In the genomic region with DNA sequence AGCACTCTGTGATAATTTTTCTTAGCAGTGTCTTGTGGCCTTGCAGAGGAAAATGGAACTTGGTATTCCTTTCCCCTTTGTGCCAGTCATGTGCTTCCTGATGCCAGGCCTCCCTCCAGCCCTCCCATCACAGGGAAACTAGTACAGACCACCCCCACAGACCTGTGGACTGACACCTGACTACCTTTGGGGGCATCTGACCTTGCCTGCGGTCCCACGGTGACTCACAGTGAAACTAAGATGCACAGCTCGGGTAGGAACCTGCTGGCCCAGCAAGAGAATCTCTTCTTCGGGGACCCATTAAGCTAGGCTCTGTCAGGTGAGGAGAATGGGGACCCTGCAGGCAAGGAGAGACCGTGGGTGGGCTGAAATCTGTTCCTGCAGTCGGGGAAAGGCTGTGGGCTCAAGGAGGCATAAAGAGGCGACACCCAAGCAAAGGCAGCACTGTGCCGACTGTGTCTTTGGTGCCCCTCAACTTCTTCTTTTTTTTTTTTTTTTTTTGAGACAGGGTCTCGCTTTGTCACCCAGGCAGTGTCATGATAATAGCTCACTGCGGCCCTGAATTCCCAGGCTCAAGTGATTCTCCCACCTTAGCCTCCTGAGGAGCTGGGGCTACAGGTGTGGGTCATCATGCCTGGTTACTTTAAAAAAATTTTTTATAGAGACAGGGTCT, we compare ENCODE assay signal across 8 cellular contexts. TPM values are rescaled to one million over a fixed set of nuclear protein-coding genes. Genes with fewer than 3 reads are reported as not detected.
A peak's percentile ranks its signal among the peaks of the same experiment; 100 is the strongest.
DNase-seq lines count a peak whose midpoint lies in the region; ATAC-seq and TF ChIP-seq lines count a peak whose summit lies in the region.

No MANE protein-coding gene starts in this region.

- DNase-seq in activated naive CD8-positive, alpha-beta T cell treated with anti-CD3 and anti-CD28 coated beads for 36 hours, result no peak
- DNase-seq in activated naive CD8-positive, alpha-beta T cell treated with anti-CD3 and anti-CD28 coated beads, Interleukin-2, amount 50 U/mL, for 24 hours, result no peak
- DNase-seq in germinal center (ENCODE audit: low spot score) (peak; percentile 70), upper lobe of left lung (no peak), putamen (ENCODE audit: low spot score) (no peak), 8988T (no peak), SIG-M5 (lab: John Stamatoyannopoulos, UW) (no peak)

- peaks cover 13 to 15% (median 13%) of the 10 kb centered on the region in 4 donors for H3K4me1 ChIP-seq in upper lobe of left lung

- H3K27me3 Mint-ChIP-seq in activated naive CD8-positive, alpha-beta T cell treated with anti-CD3 and anti-CD28 coated beads for 36 hours, result peaks cover 4% of the 10 kb centered on the region
- peaks cover 3% of the 10 kb centered on the region for H3K27me3 Mint-ChIP-seq in activated naive CD8-positive, alpha-beta T cell treated with anti-CD3 and anti-CD28 coated beads, Interleukin-2, amount 50 U/mL, for 24 hours

- H3K27ac ChIP-seq in upper lobe of left lung, result peak overlapping the region; percentile 48 to 81 (median 64)

- TF ChIP-seq EP300 in upper lobe of left lung (IDR thresholded peaks at IDR 0.05), result no peak

- H3K36me3 ChIP-seq in upper lobe of left lung, result no peaks in the 10 kb centered on the region

- no peaks in the 10 kb centered on the region for H3K9me3 Mint-ChIP-seq in activated naive CD8-positive, alpha-beta T cell treated with anti-CD3 and anti-CD28 coated beads for 36 hours
- no peaks in the 10 kb centered on the region for H3K9me3 Mint-ChIP-seq in activated naive CD8-positive, alpha-beta T cell treated with anti-CD3 and anti-CD28 coated beads, Interleukin-2, amount 50 U/mL, for 24 hours

- no peak for TF ChIP-seq CTCF in upper lobe of left lung (IDR thresholded peaks at IDR 0.05)

- no peak overlapping the region for H3K4me3 ChIP-seq in upper lobe of left lung

- H3K36me3 Mint-ChIP-seq in activated naive CD8-positive, alpha-beta T cell treated with anti-CD3 and anti-CD28 coated beads for 36 hours, result no peaks in the 10 kb centered on the region
- no peaks in the 10 kb centered on the region for H3K36me3 Mint-ChIP-seq in activated naive CD8-positive, alpha-beta T cell treated with anti-CD3 and anti-CD28 coated beads, Interleukin-2, amount 50 U/mL, for 24 hours (ENCODE audit: low read depth)

- TF ChIP-seq POLR2A in upper lobe of left lung (IDR thresholded peaks at IDR 0.05), result no peak

- no peak for ATAC-seq in activated naive CD8-positive, alpha-beta T cell treated with anti-CD3 and anti-CD28 coated beads, Interleukin-2, amount 50 U/mL, for 24 hours
- ATAC-seq in HG03442 (IDR thresholded peaks at IDR 0.05; ENCODE audit: unreplicated experiment), result peak; percentile 64
- ATAC-seq in upper lobe of left lung (ENCODE audit: low FRiP score in 2 of 2), result no peak

- H3K27ac Mint-ChIP-seq in activated naive CD8-positive, alpha-beta T cell treated with anti-CD3 and anti-CD28 coated beads for 36 hours, result peak overlapping the region; percentile 35
- no peak overlapping the region for H3K27ac Mint-ChIP-seq in activated naive CD8-positive, alpha-beta T cell treated with anti-CD3 and anti-CD28 coated beads, Interleukin-2, amount 50 U/mL, for 24 hours

- no peaks in the 10 kb centered on the region for H3K27me3 ChIP-seq in upper lobe of left lung

- no peaks in the 10 kb centered on the region for H3K9me3 ChIP-seq in upper lobe of left lung

- peaks cover 2% of the 10 kb centered on the region for H3K4me1 Mint-ChIP-seq in activated naive CD8-positive, alpha-beta T cell treated with anti-CD3 and anti-CD28 coated beads for 36 hours
- H3K4me1 Mint-ChIP-seq in activated naive CD8-positive, alpha-beta T cell treated with anti-CD3 and anti-CD28 coated beads, Interleukin-2, amount 50 U/mL, for 24 hours, result peaks cover 15% of the 10 kb centered on the region

- WGBS in upper lobe of left lung, 2 donors, result 81 to 90% methylated on average over 10 of the region's 10 CpGs

- no peak overlapping the region for H3K4me3 Mint-ChIP-seq in activated naive CD8-positive, alpha-beta T cell treated with anti-CD3 and anti-CD28 coated beads for 36 hours
- no peak overlapping the region for H3K4me3 Mint-ChIP-seq in activated naive CD8-positive, alpha-beta T cell treated with anti-CD3 and anti-CD28 coated beads, Interleukin-2, amount 50 U/mL, for 24 hours

RNA-seq across cellular contexts. Expression of a gene that starts 20.9 kb away (rescaled TPM):
- 10 to 100 TPM; 65.5 to 67.2 TPM for total RNA-seq in activated naive CD8-positive, alpha-beta T cell treated with anti-CD3 and anti-CD28 coated beads for 36 hours
- total RNA-seq in upper lobe of left lung, result 10 to 100 TPM; 17.2 to 42.1 (median 32.9) TPM

RNA-seq across cellular contexts. Expression of a gene that starts 32.6 kb away (rescaled TPM):
- total RNA-seq in activated naive CD8-positive, alpha-beta T cell treated with anti-CD3 and anti-CD28 coated beads for 36 hours, result 10 to 100 TPM; 36.6 to 41.3 TPM
- total RNA-seq in upper lobe of left lung, result 10 to 100 TPM in 5 of 6 donors, 1 to 10 TPM in 1; 6.4 to 39.8 (median 23.4) TPM

RNA-seq across cellular contexts. Expression of a gene that starts 53.7 kb away (rescaled TPM):
- total RNA-seq in activated naive CD8-positive, alpha-beta T cell treated with anti-CD3 and anti-CD28 coated beads for 36 hours, result 1 to 10 TPM; 1.2 to 1.5 TPM
- total RNA-seq in upper lobe of left lung, result 1 to 10 TPM in 1 of 6 donors, under 1 TPM in 4, not detected in 1; 0.61 to 1.2 (median 0.81) TPM
